In the genomic region with DNA sequence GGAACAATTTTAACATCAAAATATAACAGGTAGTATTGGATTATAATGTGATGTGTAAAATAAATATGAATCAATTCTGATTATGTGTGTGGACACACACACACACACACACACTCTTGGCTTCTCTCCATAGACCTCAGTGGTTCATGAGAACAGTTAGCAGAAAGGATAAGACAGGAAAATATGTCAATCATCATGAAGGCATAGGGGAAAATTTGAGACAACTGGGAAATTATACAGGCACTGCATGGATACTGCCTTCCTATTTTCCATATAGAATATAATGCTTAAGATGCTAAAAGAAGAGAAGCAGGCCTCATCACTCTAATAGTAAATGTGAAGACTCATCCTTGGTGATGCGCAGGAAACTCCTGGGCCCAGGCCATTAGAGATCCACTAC, we compare ENCODE assay signal across 2 cellular contexts.
A peak's percentile ranks its signal among the peaks of the same experiment; 100 is the strongest.
TF ChIP-seq lines count a peak whose summit lies in the region.

No MANE protein-coding gene starts in this region.

TF ChIP-seq in H1, 55 proteins besides CTCF, POLR2A, EP300 and RAD21:
- TF ChIP-seq RFX5 (IDR thresholded peaks at IDR 0.05; ENCODE audit: borderline replicate concordance, low read depth, low read length), result no peak
- TF ChIP-seq MAX (IDR thresholded peaks at IDR 0.05), result no peak
- TF ChIP-seq SRF (IDR thresholded peaks at IDR 0.05; ENCODE audit: low read depth, low read length), result no peak
- no peak for TF ChIP-seq ZNF274 (IDR thresholded peaks at IDR 0.05; ENCODE audit: borderline replicate concordance, extremely low read depth, low read length)
- TF ChIP-seq POU5F1 (IDR thresholded peaks at IDR 0.05; ENCODE audit: low read depth, low read length), result no peak
- no peak for TF ChIP-seq KDM1A (IDR thresholded peaks at IDR 0.05; ENCODE audit: borderline replicate concordance, low read length)
- TF ChIP-seq USF2 (IDR thresholded peaks at IDR 0.05; ENCODE audit: low read length), result no peak
- TF ChIP-seq TAF7 (optimal IDR thresholded peaks at IDR 0.05; ENCODE audit: borderline replicate concordance, low read depth, low read length), result no peak
- no peak for TF ChIP-seq CBX8 (IDR thresholded peaks at IDR 0.05; ENCODE audit: borderline replicate concordance, low read depth, low read length)
- TF ChIP-seq PHF8 (conservative IDR thresholded peaks at IDR 0.05; ENCODE audit: low read depth, low read length), result no peak
- TF ChIP-seq CBX5 (IDR thresholded peaks at IDR 0.05; ENCODE audit: low read depth, low read length), result no peak
- TF ChIP-seq BCL11A (IDR thresholded peaks at IDR 0.05; ENCODE audit: low read depth in 2 of 2, low read length in 2 of 2), result no peak

TF ChIP-seq in neural cell, 6 proteins besides CTCF, POLR2A, EP300 and RAD21:
- TF ChIP-seq EZH2 (IDR thresholded peaks at IDR 0.05; ENCODE audit: borderline replicate concordance, insufficient read depth, low read length, poor library complexity, severe bottlenecking), result no peak
- peak; percentile 58 for TF ChIP-seq POLR2AphosphoS5 (IDR thresholded peaks at IDR 0.05)
- TF ChIP-seq REST (IDR thresholded peaks at IDR 0.05; ENCODE audit: borderline replicate concordance), result peak; percentile 94
- TF ChIP-seq TAF1 (IDR thresholded peaks at IDR 0.05; ENCODE audit: low read depth), result no peak
TF ChIP-seq in neural cell: peak in this region for 2.
